13 cellular contexts compared by ENCODE assay signal in the genomic region with DNA sequence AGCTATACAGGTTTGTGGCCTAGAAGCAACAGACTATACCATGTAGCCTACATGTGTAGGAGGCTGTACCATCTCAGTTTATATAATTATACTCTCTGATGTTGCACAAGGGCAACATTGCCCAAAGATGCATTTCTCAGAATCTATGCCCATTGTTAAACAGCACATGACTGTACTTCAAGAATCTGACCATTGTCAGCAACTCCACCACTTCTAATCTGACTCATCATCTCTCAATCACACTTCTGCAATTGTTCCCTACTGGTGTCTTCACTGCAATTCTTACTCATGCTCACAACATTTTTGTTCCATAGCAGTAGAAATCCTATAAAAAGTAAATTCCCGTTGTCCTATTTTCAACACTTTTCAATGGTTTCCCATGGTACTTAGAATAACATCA.
A peak's percentile ranks its signal among the peaks of the same experiment; 100 is the strongest.
DNase-seq lines count a peak whose midpoint lies in the region; ATAC-seq and TF ChIP-seq lines count a peak whose summit lies in the region.
"Had no signal": no experiment of that assay in that cellular context is flagged by ENCODE, and none has a peak within 500 bp of the region (broad histone marks: within the 10 kb centered on the region; RNA-seq: fewer than 3 reads in every experiment).

No MANE protein-coding gene starts in this region.

- TF ChIP-seq CTCF in testis (IDR thresholded peaks at IDR 0.05): no peak

- H3K27me3 ChIP-seq in testis: no peaks in the 10 kb centered on the region
- H3K27me3 ChIP-seq: upper lobe of right lung had no signal

- H3K27ac ChIP-seq in epithelial cell of prostate: no peak overlapping the region
- no peak overlapping the region for H3K27ac ChIP-seq in testis
- H3K27ac ChIP-seq: C4-2B, upper lobe of right lung, VCaP had no signal

- no peaks in the 10 kb centered on the region for H3K4me1 ChIP-seq in testis
- H3K4me1 ChIP-seq: upper lobe of right lung had no signal

- no peak for TF ChIP-seq POLR2A in testis (IDR thresholded peaks at IDR 0.05)

- no peak overlapping the region for H3K4me3 ChIP-seq in testis
- H3K4me3 ChIP-seq: upper lobe of right lung had no signal

- 86 to 88% methylated on average over 1 of the region's 1 CpG for WGBS in testis, 2 donors

- no peaks in the 10 kb centered on the region for H3K9me3 ChIP-seq in testis
- H3K9me3 ChIP-seq: upper lobe of right lung had no signal

- no peaks in the 10 kb centered on the region for H3K36me3 ChIP-seq in testis (ENCODE audit: low read depth, missing control alignments)
- H3K36me3 ChIP-seq: upper lobe of right lung had no signal

- DNase-seq in epithelial cell of prostate (ENCODE audit: low read depth, low spot score): peak; percentile 6
- DNase-seq in activated CD4-positive, alpha-beta T cell treated with anti-CD3 and anti-CD28 coated beads, Interleukin-2, amount 50 U/mL, for 48 hours: no peak
- no peak for DNase-seq in GM03348 (ENCODE audit: low spot score)
- no peak for DNase-seq in testis
- DNase-seq: activated T-cell treated with anti-CD3 and anti-CD28 coated beads, Interleukin-2, amount 50 U/mL, for 4 hours; NCI-H1694; upper lobe of right lung had no signal

- intact Hi-C loops in testis (cut with DNase I; ENCODE audit: low total_unique reads): no loop called here

- peak; percentile 85 for ATAC-seq in GM18858 (IDR thresholded peaks at IDR 0.05; ENCODE audit: unreplicated experiment)
- peak; percentile 75 for ATAC-seq in HG02798 (IDR thresholded peaks at IDR 0.05; ENCODE audit: poor library complexity, unreplicated experiment)
- ATAC-seq in HG03575 (IDR thresholded peaks at IDR 0.05; ENCODE audit: extremely low read depth, insufficient number of reproducible peaks, low FRiP score, unreplicated experiment): peak; percentile 64
- ATAC-seq in HG03469 (IDR thresholded peaks at IDR 0.05; ENCODE audit: unreplicated experiment): no peak
- ATAC-seq: activated T-cell treated with anti-CD3 and anti-CD28 coated beads, Interleukin-2, amount 50 U/mL, for 4 hours; upper lobe of right lung had no signal
